ENCODE assay signal across 8 cellular contexts in genomic region chr13:21297914-21298831, GRCh38.
DNase-seq lines count a peak whose midpoint lies in the region; ATAC-seq and TF ChIP-seq lines count a peak whose summit lies in the region.

No MANE protein-coding gene starts in this region.

- peak; percentile 94 for ATAC-seq in CD4-positive, alpha-beta T cell (ENCODE audit: poor library complexity)
- ATAC-seq in GM19397 (IDR thresholded peaks at IDR 0.05; ENCODE audit: unreplicated experiment) = peak; percentile 97
- ATAC-seq in HG03565 (IDR thresholded peaks at IDR 0.05; ENCODE audit: unreplicated experiment) = peak; percentile 91

- H3K36me3 Mint-ChIP-seq in CD4-positive, alpha-beta T cell (ENCODE audit: low read depth) = no peaks in the 10 kb centered on the region
- H3K36me3 Mint-ChIP-seq in activated CD4-positive, alpha-beta memory T cell treated with anti-CD3 and anti-CD28 coated beads for 36 hours = no peaks in the 10 kb centered on the region

- TF ChIP-seq CTCF in CD4-positive, alpha-beta T cell (IDR thresholded peaks at IDR 0.05) = peak; percentile 95
- peak in 1 of 3 donors; percentile 81 for TF ChIP-seq CTCF in lower leg skin (IDR thresholded peaks at IDR 0.05)

- POLR2A ChIA-PET in CD4-positive, alpha-beta T cell (lab: Charles Lee) = interaction anchor here (0.6 to 4.1 kb wide), 9 partner anchors 45 to 407 kb away, joined by 3 to 31 read pairs (median 5); partner anchors contain the start of genes MICU2, MRPL57, SKA3 and XPO4
- POLR2A ChIA-PET in activated CD4-positive, alpha-beta memory T cell treated with anti-CD3 and anti-CD28 coated beads for 36 hours (lab: Charles Lee) = interaction anchor here (1.3 to 2.3 kb wide), 2 partner anchors 160 to 396 kb away, joined by 4 to 13 read pairs; partner anchors contain the start of genes XPO4 and ZDHHC20

- H3K27ac ChIP-seq in CD4-positive, alpha-beta T cell (ENCODE audit: low read depth, low read length) = no peak overlapping the region

- H3K27me3 ChIP-seq in CD4-positive, alpha-beta T cell (ENCODE audit: control insufficient read depth, insufficient read depth, low read length) = no peaks in the 10 kb centered on the region

- no peaks in the 10 kb centered on the region for H3K9me3 ChIP-seq in CD4-positive, alpha-beta T cell (ENCODE audit: control insufficient read depth, low read length)

- intact Hi-C loops in CD4-positive, alpha-beta T cell (cut with DNase I, micrococcal nuclease) = loop anchor here (1.0 to 10.0 kb wide), 13 partner anchors 97 to 733 kb away; partner anchors contain the start of genes MRPL57 (in 2 of the 2), SKA3 (in 2 of the 2), ZDHHC20 (in 2 of the 2) and IFT88 (in 1 of the 2)
- intact Hi-C loops in activated CD4-positive, alpha-beta memory T cell treated with anti-CD3 and anti-CD28 coated beads for 36 hours (cut with micrococcal nuclease) = loop anchor here (1.0 to 10.0 kb wide), 7 partner anchors 31 to 373 kb away; partner anchors contain the start of genes FGF9, MICU2, MRPL57 and SKA3
- intact Hi-C loops in lower leg skin (cut with DNase I; ENCODE audit: low total_unique reads) = loop anchor here (5.0 kb wide), 1 partner anchor 179 kb away; no protein-coding TSS in a partner anchor

- DNase-seq in CD4-positive, alpha-beta T cell = peak; percentile 70 to 86 (median 78)
- DNase-seq in NCI-H748 (lab: John Stamatoyannopoulos, UW; ENCODE audit: unreplicated experiment) (peak; percentile 99), ecto neural progenitor cell (ENCODE audit: low spot score) (peak; percentile 86), lower leg skin (ENCODE audit: low spot score in 2 of 2) (peak; percentile 74 to 95)
- DNase-seq in activated CD4-positive, alpha-beta memory T cell treated with anti-CD3 and anti-CD28 coated beads for 36 hours = peak; percentile 91
- DNase-seq in stimulated activated CD4-positive, alpha-beta T cell treated with anti-CD3 and anti-CD28 coated beads, Interleukin-4, amount 100 ng/mL, for 4 hours = peak; percentile 86 to 87

- 0 to 1% methylated on average over 50 to 57 of the region's 74 CpGs for WGBS in lower leg skin, 2 donors

- TF ChIP-seq POLR2A in lower leg skin (IDR thresholded peaks at IDR 0.05) = no peak

- peak overlapping the region; percentile 99 for H3K4me3 ChIP-seq in lower leg skin (ENCODE audit: low read depth, poor library complexity, severe bottlenecking)

- no peaks in the 10 kb centered on the region for H3K9me3 Mint-ChIP-seq in CD4-positive, alpha-beta T cell
- no peaks in the 10 kb centered on the region for H3K9me3 Mint-ChIP-seq in activated CD4-positive, alpha-beta memory T cell treated with anti-CD3 and anti-CD28 coated beads for 36 hours

- peaks cover 26% of the 10 kb centered on the region for H3K4me1 Mint-ChIP-seq in CD4-positive, alpha-beta T cell (ENCODE audit: low read depth)
- H3K4me1 Mint-ChIP-seq in activated CD4-positive, alpha-beta memory T cell treated with anti-CD3 and anti-CD28 coated beads for 36 hours (ENCODE audit: low read depth) = peaks cover 25% of the 10 kb centered on the region

- H3K27me3 Mint-ChIP-seq in CD4-positive, alpha-beta T cell = no peaks in the 10 kb centered on the region
- no peaks in the 10 kb centered on the region for H3K27me3 Mint-ChIP-seq in activated CD4-positive, alpha-beta memory T cell treated with anti-CD3 and anti-CD28 coated beads for 36 hours

- CTCF ChIA-PET in CD4-positive, alpha-beta T cell (lab: Charles Lee) = interaction anchor here (1.0 to 3.3 kb wide), 10 partner anchors 83 to 306 kb away, joined by 3 to 16 read pairs (median 4); partner anchors contain the start of genes MICU2, MRPL57, SKA3 and ZDHHC20
- CTCF ChIA-PET in activated CD4-positive, alpha-beta memory T cell treated with anti-CD3 and anti-CD28 coated beads for 36 hours (lab: Charles Lee) = interaction anchor here (0.6 to 5.5 kb wide), 23 partner anchors 9 to 828 kb away, joined by 3 to 170 read pairs (median 4); partner anchors contain the start of genes MRPL57, SKA3 and ZDHHC20

- H3K27ac Mint-ChIP-seq in CD4-positive, alpha-beta T cell = peak overlapping the region; percentile 34
- H3K27ac Mint-ChIP-seq in activated CD4-positive, alpha-beta memory T cell treated with anti-CD3 and anti-CD28 coated beads for 36 hours = peak overlapping the region; percentile 59

- H3K4me3 Mint-ChIP-seq in CD4-positive, alpha-beta T cell = peak overlapping the region; percentile 90
- H3K4me3 Mint-ChIP-seq in activated CD4-positive, alpha-beta memory T cell treated with anti-CD3 and anti-CD28 coated beads for 36 hours = peak overlapping the region; percentile 87
